21 cellular contexts compared by ENCODE assay signal in genomic region chr22:42834177-42834949, GRCh38.
"Had no signal": no experiment of that assay in that cellular context is flagged by ENCODE, and none has a peak within 500 bp of the region (broad histone marks: within the 10 kb centered on the region; RNA-seq: fewer than 3 reads in every experiment).

No MANE protein-coding gene starts in this region.

- H3K27ac ChIP-seq: epithelial cell of prostate, esophagus muscularis mucosa, gastrocnemius medialis, heart right ventricle, neutrophil, tibial artery, upper lobe of left lung, uterus had no signal

- H3K4me3 Mint-ChIP-seq: naive thymus-derived CD4-positive, alpha-beta T cell; nephron progenitor cell; stimulated activated naive CD8-positive, alpha-beta T cell treated with anti-CD3 and anti-CD28 coated beads, Interleukin-15, Interleukin-2, amounts not matched to agents 100 ng/mL and 50 ng/mL, for 24 hours had no signal

- H3K9me3 ChIP-seq: esophagus muscularis mucosa, gastrocnemius medialis, heart right ventricle, neutrophil, tibial artery, upper lobe of left lung, uterus had no signal

- H3K9me3 Mint-ChIP-seq: naive thymus-derived CD4-positive, alpha-beta T cell; nephron progenitor cell; stimulated activated naive CD8-positive, alpha-beta T cell treated with anti-CD3 and anti-CD28 coated beads, Interleukin-15, Interleukin-2, amounts not matched to agents 100 ng/mL and 50 ng/mL, for 24 hours had no signal

- H3K4me3 ChIP-seq: esophagus muscularis mucosa, gastrocnemius medialis, heart right ventricle, tibial artery, upper lobe of left lung, uterus had no signal

- H3K36me3 ChIP-seq: uterus had no signal

- H3K27ac Mint-ChIP-seq: naive thymus-derived CD4-positive, alpha-beta T cell; nephron progenitor cell; stimulated activated naive CD8-positive, alpha-beta T cell treated with anti-CD3 and anti-CD28 coated beads, Interleukin-15, Interleukin-2, amounts not matched to agents 100 ng/mL and 50 ng/mL, for 24 hours had no signal

- H3K27me3 Mint-ChIP-seq: naive thymus-derived CD4-positive, alpha-beta T cell; stimulated activated naive CD8-positive, alpha-beta T cell treated with anti-CD3 and anti-CD28 coated beads, Interleukin-15, Interleukin-2, amounts not matched to agents 100 ng/mL and 50 ng/mL, for 24 hours had no signal

- FAIRE-seq: endometrium, islet of Langerhans, small intestine had no signal

- DNase-seq: effector memory CD4-positive, alpha-beta T cell; gastrocnemius medialis; heart right ventricle; hypothalamus; mammary epithelial cell; naive thymus-derived CD4-positive, alpha-beta T cell; nephron progenitor cell; posterior cingulate gyrus; right cardiac atrium; small intestine; stimulated activated CD4-positive, alpha-beta T cell treated with anti-CD3 and anti-CD28 coated beads, Interleukin-12 subunit alpha, Interleukin-12 subunit beta, amount 100 ng/mL, for 4 hours; stimulated activated CD4-positive, alpha-beta T cell treated with anti-CD3 and anti-CD28 coated beads, Interleukin-2, amount 100 ng/mL, for 48 hours; tibial artery; upper lobe of left lung; uterus had no signal

- H3K27me3 ChIP-seq: esophagus muscularis mucosa, gastrocnemius medialis, heart right ventricle, neutrophil, tibial artery, upper lobe of left lung, uterus had no signal

- H3K4me1 ChIP-seq: esophagus muscularis mucosa, gastrocnemius medialis, heart right ventricle, tibial artery, upper lobe of left lung, uterus had no signal

- H3K4me1 Mint-ChIP-seq: nephron progenitor cell had no signal
